Comparison of ENCODE assay signal across 26 cellular contexts in the genomic region with DNA sequence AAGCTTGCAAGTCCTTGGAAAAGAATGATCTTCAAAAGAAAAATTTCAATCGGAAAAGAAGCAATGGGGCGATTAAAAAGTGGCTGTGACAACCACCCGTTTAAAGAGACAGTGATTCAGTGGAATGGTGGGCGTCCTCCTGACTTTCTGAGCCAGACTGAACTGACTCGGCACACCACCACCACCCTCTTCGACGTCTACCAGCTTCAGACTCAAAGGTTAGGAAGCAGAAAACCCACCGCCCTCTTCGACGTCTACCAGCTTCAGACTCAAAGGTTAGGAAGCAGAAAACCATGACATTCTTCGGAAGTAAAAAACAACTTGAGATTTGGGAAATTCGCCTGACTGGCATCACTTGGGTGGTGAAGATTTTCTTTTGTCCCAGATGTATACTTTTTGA. TPM values are rescaled to one million over a fixed set of nuclear protein-coding genes. Genes with fewer than 3 reads are reported as not detected.
"Had no signal": no experiment of that assay in that cellular context is flagged by ENCODE, and none has a peak within 500 bp of the region (broad histone marks: within the 10 kb centered on the region; RNA-seq: fewer than 3 reads in every experiment).

No MANE protein-coding gene starts in this region.

- H3K27ac ChIP-seq: left lung, lower lobe of right lung, pancreas, psoas muscle, right atrium auricular region, spleen, suprapubic skin, thoracic aorta, tibial artery, upper lobe of right lung had no signal

- H3K4me1 ChIP-seq: left lung, lower lobe of right lung, pancreas, psoas muscle, right atrium auricular region, suprapubic skin, tibial artery, upper lobe of right lung had no signal

- H3K27me3 Mint-ChIP-seq: stimulated activated naive CD8-positive, alpha-beta T cell treated with anti-CD3 and anti-CD28 coated beads, Interleukin-15, Interleukin-2, amounts not matched to agents 100 ng/mL and 50 ng/mL, for 24 hours had no signal

- H3K36me3 ChIP-seq: left lung, lower lobe of right lung, pancreas, right atrium auricular region, spleen, suprapubic skin, thoracic aorta, tibial artery, upper lobe of right lung had no signal

- DNase-seq: hippocampal formation; left colon; lower lobe of right lung; mammary epithelial cell; mesenchymal stem cell; naive thymus-derived CD8-positive, alpha-beta T cell; nucleus accumbens; psoas muscle; small intestine; stimulated activated CD4-positive, alpha-beta T cell treated with anti-CD3 and anti-CD28 coated beads, Interleukin-4, amount 100 ng/mL, for 24 hours; stimulated activated naive CD4-positive, alpha-beta T cell; trophoblast cell; upper lobe of right lung had no signal

- H3K4me3 Mint-ChIP-seq: naive thymus-derived CD8-positive, alpha-beta T cell; nephron; neural crest cell; stimulated activated effector memory CD8-positive, alpha-beta T cell treated with anti-CD3 and anti-CD28 coated beads, Interleukin-12 subunit alpha, Interleukin-12 subunit beta, amount 100 ng/mL, for 72 hours; stimulated activated naive CD8-positive, alpha-beta T cell treated with anti-CD3 and anti-CD28 coated beads, Interleukin-15, Interleukin-2, amounts not matched to agents 100 ng/mL and 50 ng/mL, for 24 hours had no signal

- H3K27me3 ChIP-seq: right atrium auricular region, spleen, tibial artery had no signal

- H3K4me3 ChIP-seq: left lung, lower lobe of right lung, pancreas, psoas muscle, right atrium auricular region, spleen, suprapubic skin, thoracic aorta, tibial artery, upper lobe of right lung had no signal

- H3K27ac Mint-ChIP-seq: naive thymus-derived CD8-positive, alpha-beta T cell; stimulated activated naive CD8-positive, alpha-beta T cell treated with anti-CD3 and anti-CD28 coated beads, Interleukin-15, Interleukin-2, amounts not matched to agents 100 ng/mL and 50 ng/mL, for 24 hours had no signal

- ATAC-seq: left colon; left lung; lower lobe of right lung; naive thymus-derived CD8-positive, alpha-beta T cell; pancreas; psoas muscle; sciatic nerve; stimulated activated effector memory CD8-positive, alpha-beta T cell treated with anti-CD3 and anti-CD28 coated beads, Interleukin-12 subunit alpha, Interleukin-12 subunit beta, amount 100 ng/mL, for 72 hours; upper lobe of right lung had no signal

- H3K4me1 Mint-ChIP-seq: neural crest cell had no signal

- H3K9me3 ChIP-seq: pancreas, upper lobe of right lung had no signal

RNA-seq across cellular contexts. Expression of a gene that starts 28.3 kb away (rescaled TPM):
- total RNA-seq: mammary epithelial cell, renal cortical epithelial cell had no signal
